Comparison of ENCODE assay signal across 18 cellular contexts in genomic region chr1:119069682-119070081, GRCh38.
"Had no signal": no experiment of that assay in that cellular context is flagged by ENCODE, and none has a peak within 500 bp of the region (broad histone marks: within the 10 kb centered on the region; RNA-seq: fewer than 3 reads in every experiment).

No MANE protein-coding gene starts in this region.

- ATAC-seq: foreskin keratinocyte, left cardiac atrium, lower lobe of right lung, sciatic nerve had no signal

- H3K9me3 ChIP-seq: left ventricle myocardium inferior, lower lobe of right lung, neutrophil, thyroid gland had no signal

- H3K27ac Mint-ChIP-seq: dendritic cell treated with granulocyte-macrophage colony-stimulating factor and Interleukin-4, amounts not matched to agents 40 ng/mL and 50 ng/mL, for 4 days; memory B cell; nephron progenitor cell; type B pancreatic cell had no signal

- H3K4me3 ChIP-seq: left ventricle myocardium inferior, lower lobe of right lung, thyroid gland had no signal

- H3K4me1 Mint-ChIP-seq: memory B cell had no signal

- H3K27me3 Mint-ChIP-seq: dendritic cell treated with granulocyte-macrophage colony-stimulating factor and Interleukin-4, amounts not matched to agents 40 ng/mL and 50 ng/mL, for 4 days; memory B cell; type B pancreatic cell had no signal

- H3K36me3 ChIP-seq: lower lobe of right lung, neutrophil, thyroid gland had no signal

- DNase-seq: foreskin keratinocyte; kidney; left cardiac atrium; left ventricle myocardium inferior; lower lobe of right lung; midbrain; nephron progenitor cell; stimulated activated CD4-positive, alpha-beta T cell treated with anti-CD3 and anti-CD28 coated beads, Interleukin-2, amount 100 ng/mL, for 24 hours; stimulated activated CD4-positive, alpha-beta T cell treated with anti-CD3 and anti-CD28 coated beads, Interleukin-4, amount 100 ng/mL, for 4 hours; stimulated activated naive CD4-positive, alpha-beta T cell; thyroid gland had no signal

- H3K27me3 ChIP-seq: foreskin keratinocyte, neutrophil, thyroid gland had no signal

- H3K9me3 Mint-ChIP-seq: nephron progenitor cell had no signal

- FAIRE-seq: colon, kidney, urothelium cell line had no signal

- H3K27ac ChIP-seq: foreskin keratinocyte, left ventricle myocardium inferior, lower lobe of right lung, neutrophil, thyroid gland had no signal

- H3K4me1 ChIP-seq: foreskin keratinocyte, left ventricle myocardium inferior, lower lobe of right lung, thyroid gland had no signal

- H3K4me3 Mint-ChIP-seq: dendritic cell treated with granulocyte-macrophage colony-stimulating factor and Interleukin-4, amounts not matched to agents 40 ng/mL and 50 ng/mL, for 4 days; memory B cell; nephron progenitor cell; type B pancreatic cell had no signal
